ENCODE assay signal across 23 cellular contexts in the genomic region with DNA sequence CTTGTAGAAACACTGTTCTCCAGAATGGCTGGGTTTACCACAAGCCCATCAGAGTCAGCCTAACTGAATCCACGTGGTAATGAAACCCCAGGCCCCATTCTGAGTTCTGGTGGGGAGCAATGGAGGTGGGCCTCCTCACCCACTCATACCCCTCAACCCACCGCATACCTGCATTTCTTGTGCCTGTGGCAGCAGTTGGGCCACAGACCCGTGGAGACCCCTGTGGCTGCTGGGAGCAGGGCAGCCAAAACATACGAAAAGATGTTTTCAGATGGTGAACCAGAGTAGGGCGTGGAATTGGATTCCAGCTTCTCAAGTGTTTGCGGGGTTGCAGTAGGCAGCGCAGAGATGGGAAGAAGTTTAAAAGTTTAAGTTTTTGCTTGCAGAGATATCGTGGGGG.
"Had no signal": no experiment of that assay in that cellular context is flagged by ENCODE, and none has a peak within 500 bp of the region (broad histone marks: within the 10 kb centered on the region; RNA-seq: fewer than 3 reads in every experiment).

No MANE protein-coding gene starts in this region.

- ATAC-seq: activated CD4-positive, alpha-beta T cell treated with anti-CD3 and anti-CD28 coated beads for 36 hours; activated naive CD4-positive, alpha-beta T cell treated with anti-CD3 and anti-CD28 coated beads, Interleukin-2, amount 50 U/mL, for 72 hours; activated T-cell treated with anti-CD3 and anti-CD28 coated beads, Interleukin-2, amount 50 U/mL, for 72 hours; gastroesophageal sphincter; sciatic nerve; stimulated activated effector memory CD8-positive, alpha-beta T cell treated with anti-CD3 and anti-CD28 coated beads, Interleukin-12 subunit alpha, Interleukin-12 subunit beta, amount 100 ng/mL, for 72 hours; stimulated activated naive CD8-positive, alpha-beta T cell treated with anti-CD3 and anti-CD28 coated beads, Interleukin-15, amount 100 ng/mL, for 72 hours had no signal

- H3K36me3 ChIP-seq: gastroesophageal sphincter had no signal

- H3K9me3 ChIP-seq: gastroesophageal sphincter, left ventricle myocardium inferior, suprapubic skin, tibial nerve had no signal

- H3K27ac Mint-ChIP-seq: activated B cell treated with CpG ODN at 0.5 μM for 24 hours; activated CD4-positive, alpha-beta T cell treated with anti-CD3 and anti-CD28 coated beads for 36 hours; activated naive CD4-positive, alpha-beta T cell treated with anti-CD3 and anti-CD28 coated beads, Interleukin-2, amount 50 U/mL, for 72 hours; activated T-cell treated with anti-CD3 and anti-CD28 coated beads, Interleukin-2, amount 50 U/mL, for 72 hours; mesothelial cell of epicardium; stimulated activated effector memory CD8-positive, alpha-beta T cell treated with anti-CD3 and anti-CD28 coated beads, Interleukin-12 subunit alpha, Interleukin-12 subunit beta, amount 100 ng/mL, for 72 hours had no signal

- DNase-seq: activated B cell treated with CpG ODN at 0.5 μM for 24 hours; activated CD4-positive, alpha-beta T cell treated with anti-CD3 and anti-CD28 coated beads for 36 hours; activated CD4-positive, alpha-beta T cell treated with anti-CD3 and anti-CD28 coated beads, Interleukin-2, amount 50 U/mL, for 4 hours; activated CD8-positive, alpha-beta memory T cell treated with anti-CD3 and anti-CD28 coated beads, Interleukin-2, amount 50 U/mL, for 48 hours; activated gamma-delta T cell; activated T-cell treated with anti-CD3 and anti-CD28 coated beads, Interleukin-2, amount 50 U/mL, for 72 hours; cerebellar nuclear complex; hypothalamus; left ventricle myocardium inferior; posterior cingulate gyrus; small intestine; stimulated activated CD4-positive, alpha-beta T cell treated with anti-CD3 and anti-CD28 coated beads, Interleukin-2, amount 100 ng/mL, for 24 hours; stimulated activated naive CD8-positive, alpha-beta T cell treated with anti-CD3 and anti-CD28 coated beads, Interleukin-15, amount 100 ng/mL, for 72 hours; T-helper 1 cell; T1000 had no signal

- H3K27me3 Mint-ChIP-seq: activated B cell treated with CpG ODN at 0.5 μM for 24 hours; activated CD4-positive, alpha-beta T cell treated with anti-CD3 and anti-CD28 coated beads for 36 hours; stimulated activated naive CD8-positive, alpha-beta T cell treated with anti-CD3 and anti-CD28 coated beads, Interleukin-15, amount 100 ng/mL, for 72 hours had no signal

- H3K9me3 Mint-ChIP-seq: activated B cell treated with CpG ODN at 0.5 μM for 24 hours; activated naive CD4-positive, alpha-beta T cell treated with anti-CD3 and anti-CD28 coated beads, Interleukin-2, amount 50 U/mL, for 72 hours; activated T-cell treated with anti-CD3 and anti-CD28 coated beads, Interleukin-2, amount 50 U/mL, for 72 hours; mesothelial cell of epicardium; stimulated activated effector memory CD8-positive, alpha-beta T cell treated with anti-CD3 and anti-CD28 coated beads, Interleukin-12 subunit alpha, Interleukin-12 subunit beta, amount 100 ng/mL, for 72 hours; stimulated activated naive CD8-positive, alpha-beta T cell treated with anti-CD3 and anti-CD28 coated beads, Interleukin-15, amount 100 ng/mL, for 72 hours had no signal

- H3K27me3 ChIP-seq: suprapubic skin, tibial nerve had no signal

- H3K4me1 Mint-ChIP-seq: activated B cell treated with CpG ODN at 0.5 μM for 24 hours had no signal

- H3K4me3 ChIP-seq: coronary artery, gastroesophageal sphincter, left ventricle myocardium inferior, suprapubic skin, tibial nerve had no signal

- H3K27ac ChIP-seq: coronary artery, gastroesophageal sphincter, left ventricle myocardium inferior, suprapubic skin had no signal

- H3K4me3 Mint-ChIP-seq: activated B cell treated with CpG ODN at 0.5 μM for 24 hours; activated CD4-positive, alpha-beta T cell treated with anti-CD3 and anti-CD28 coated beads for 36 hours; activated T-cell treated with anti-CD3 and anti-CD28 coated beads, Interleukin-2, amount 50 U/mL, for 72 hours; mesothelial cell of epicardium; stimulated activated effector memory CD8-positive, alpha-beta T cell treated with anti-CD3 and anti-CD28 coated beads, Interleukin-12 subunit alpha, Interleukin-12 subunit beta, amount 100 ng/mL, for 72 hours; stimulated activated naive CD8-positive, alpha-beta T cell treated with anti-CD3 and anti-CD28 coated beads, Interleukin-15, amount 100 ng/mL, for 72 hours had no signal
